ENCODE assay signal across 21 cellular contexts in the genomic region with DNA sequence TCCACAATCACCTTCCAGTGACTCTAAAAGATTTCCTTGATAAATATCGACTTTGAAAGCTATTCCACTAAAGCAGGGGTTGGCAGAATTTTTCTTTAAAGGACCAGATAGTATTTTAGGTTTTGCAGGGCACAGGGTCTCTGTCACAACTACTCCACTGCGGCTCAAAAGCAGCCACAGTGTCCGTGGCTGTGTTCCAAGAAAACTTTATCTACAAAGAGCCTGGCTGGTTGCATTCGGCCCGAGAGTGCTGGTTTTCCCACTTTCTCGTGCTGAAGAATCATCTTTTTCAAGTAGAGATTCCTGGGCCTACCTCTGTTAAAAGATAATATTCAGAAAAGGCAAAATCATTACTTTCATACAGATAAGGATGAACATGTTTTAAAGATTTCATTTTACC. TPM values are rescaled to one million over a fixed set of nuclear protein-coding genes. Genes with fewer than 3 reads are reported as not detected.
"Had no signal": no experiment of that assay in that cellular context is flagged by ENCODE, and none has a peak within 500 bp of the region (broad histone marks: within the 10 kb centered on the region; RNA-seq: fewer than 3 reads in every experiment).

No MANE protein-coding gene starts in this region.

- H3K9me3 ChIP-seq: colonic mucosa, esophagus muscularis mucosa, prostate gland, right atrium auricular region, sigmoid colon, stomach, tibial nerve, upper lobe of left lung had no signal

- H3K27me3 ChIP-seq: colonic mucosa, esophagus muscularis mucosa, sigmoid colon, upper lobe of left lung had no signal

- ATAC-seq: naive thymus-derived CD8-positive, alpha-beta T cell; stimulated activated effector memory CD8-positive, alpha-beta T cell treated with anti-CD3 and anti-CD28 coated beads, Interleukin-12 subunit alpha, Interleukin-12 subunit beta, amount 100 ng/mL, for 72 hours had no signal

- H3K36me3 ChIP-seq: colonic mucosa, esophagus muscularis mucosa, prostate gland, right atrium auricular region, sigmoid colon, stomach, tibial nerve, upper lobe of left lung had no signal

- H3K27ac ChIP-seq: colonic mucosa, esophagus muscularis mucosa, prostate gland, sigmoid colon, stomach, tibial nerve, upper lobe of left lung had no signal

- DNase-seq: colonic mucosa; effector CD8-positive, alpha-beta T cell; foreskin melanocyte; mesendoderm; midbrain; naive thymus-derived CD8-positive, alpha-beta T cell; nephron progenitor cell; nucleus accumbens; sigmoid colon; stimulated activated CD4-positive, alpha-beta T cell treated with anti-CD3 and anti-CD28 coated beads, Interleukin-2, amount 100 ng/mL, for 24 hours; stimulated activated CD4-positive, alpha-beta T cell treated with anti-CD3 and anti-CD28 coated beads, Interleukin-4, amount 100 ng/mL, for 24 hours; stimulated activated naive CD4-positive, alpha-beta T cell treated with Interleukin-2 at 50 U/mL for 16 hours; stomach; upper lobe of left lung had no signal

- H3K4me3 ChIP-seq: colonic mucosa, esophagus muscularis mucosa, prostate gland, right atrium auricular region, sigmoid colon, stomach, tibial nerve, upper lobe of left lung had no signal

- H3K4me1 ChIP-seq: colonic mucosa, esophagus muscularis mucosa, prostate gland, right atrium auricular region, sigmoid colon, stomach, tibial nerve, upper lobe of left lung had no signal

RNA-seq across cellular contexts. Expression of a gene that starts 55.6 kb away (rescaled TPM):
- total RNA-seq: chondrocyte, fibroblast of lung had no signal
